Comparison of ENCODE assay signal across 18 cellular contexts in genomic region chr6:134722996-134723871, GRCh38.
DNase-seq lines count a peak whose midpoint lies in the region; ATAC-seq and TF ChIP-seq lines count a peak whose summit lies in the region.
"Had no signal": no experiment of that assay in that cellular context is flagged by ENCODE, and none has a peak within 500 bp of the region (broad histone marks: within the 10 kb centered on the region; RNA-seq: fewer than 3 reads in every experiment).

No MANE protein-coding gene starts in this region.

- H3K27me3 ChIP-seq in BE2C (no peaks in the 10 kb centered on the region), lower lobe of right lung (ENCODE audit: low read depth) (no peaks in the 10 kb centered on the region), gastroesophageal sphincter (no peaks in the 10 kb centered on the region)
- H3K27me3 ChIP-seq: colonic mucosa, stomach had no signal

- DNase-seq in BE2C (peak; percentile 20), M059J (ENCODE audit: low read depth) (peak; percentile 72), choroid plexus epithelial cell (ENCODE audit: low read depth) (peak; percentile 85), lower lobe of right lung (no peak), hippocampal formation (lab: John Stamatoyannopoulos, UW) (no peak), T-helper 9 cell (no peak)
- no peak for DNase-seq in central memory CD4-positive, alpha-beta T cell
- DNase-seq: activated CD4-positive, alpha-beta T cell treated with anti-CD3 and anti-CD28 coated beads for 48 hours; activated naive CD8-positive, alpha-beta T cell treated with anti-CD3 and anti-CD28 coated beads, Interleukin-2, amount 50 U/mL, for 24 hours; activated T-cell treated with anti-CD3 and anti-CD28 coated beads, Interleukin-2, amount 50 U/mL, for 4 hours; colonic mucosa; H7; KG1; NCI-H1105 treated with DMSO at 0.1 percent for 48 hours; stomach had no signal

- peak overlapping the region; percentile 10 for H3K27ac ChIP-seq in lower lobe of right lung
- H3K27ac ChIP-seq in gastroesophageal sphincter = no peak overlapping the region
- H3K27ac ChIP-seq: colonic mucosa, RWPE1, stomach had no signal

- TF ChIP-seq EP300 in gastroesophageal sphincter (IDR thresholded peaks at IDR 0.05) = no peak

- no peak for TF ChIP-seq POLR2A in gastroesophageal sphincter (IDR thresholded peaks at IDR 0.05)

- H3K9me3 ChIP-seq in BE2C (no peaks in the 10 kb centered on the region), lower lobe of right lung (no peaks in the 10 kb centered on the region), gastroesophageal sphincter (no peaks in the 10 kb centered on the region)
- H3K9me3 ChIP-seq: colonic mucosa, stomach had no signal

- no peaks in the 10 kb centered on the region for H3K36me3 ChIP-seq in BE2C
- H3K36me3 ChIP-seq in lower lobe of right lung = no peaks in the 10 kb centered on the region
- H3K36me3 ChIP-seq in gastroesophageal sphincter = no peaks in the 10 kb centered on the region
- H3K36me3 ChIP-seq: colonic mucosa, stomach had no signal

- TF ChIP-seq CTCF in BE2C (IDR thresholded peaks at IDR 0.05; ENCODE audit: low read depth, low read length) (no peak), choroid plexus epithelial cell (conservative IDR thresholded peaks at IDR 0.05; ENCODE audit: low read depth, low read length) (no peak), lower lobe of right lung (IDR thresholded peaks at IDR 0.05) (no peak), gastroesophageal sphincter (IDR thresholded peaks at IDR 0.05) (no peak)

- 72 to 79% methylated on average over 3 of the region's 3 CpGs for WGBS in gastroesophageal sphincter (ENCODE audit: low coverage in 1 of 2), 2 donors

- H3K4me3 ChIP-seq in BE2C (ENCODE audit: low read depth, low read length) (no peak overlapping the region), choroid plexus epithelial cell (ENCODE audit: low read depth, low read length) (no peak overlapping the region), lower lobe of right lung (no peak overlapping the region), gastroesophageal sphincter (no peak overlapping the region)
- H3K4me3 ChIP-seq: colonic mucosa, skin epidermis, stomach had no signal

- H3K4me1 ChIP-seq in BE2C (peaks cover 42% of the 10 kb centered on the region), lower lobe of right lung (peaks cover 61% of the 10 kb centered on the region), gastroesophageal sphincter (peaks cover 11 to 66% (median 26%) of the 10 kb centered on the region in 3 donors)
- H3K4me1 ChIP-seq: colonic mucosa had no signal

- intact Hi-C loops in lower lobe of right lung (cut with DNase I) = no loop called here

- ATAC-seq in lower lobe of right lung = no peak
- ATAC-seq in gastroesophageal sphincter = no peak
- ATAC-seq: activated naive CD8-positive, alpha-beta T cell treated with anti-CD3 and anti-CD28 coated beads, Interleukin-2, amount 50 U/mL, for 24 hours; activated T-cell treated with anti-CD3 and anti-CD28 coated beads, Interleukin-2, amount 50 U/mL, for 4 hours had no signal

Comparison
In these comparisons a context has a peak if more than half of its experiments do, and no peak if none do; other contexts are left out.
1. DNase-seq: peak in BE2C (single experiment), M059J (single experiment) and choroid plexus epithelial cell (single experiment); none in lower lobe of right lung (single experiment), hippocampal formation (0 of 2), central memory CD4-positive, alpha-beta T cell (single experiment) and T-helper 9 cell (single experiment).